Comparison of ENCODE assay signal across 16 cellular contexts in the genomic region with DNA sequence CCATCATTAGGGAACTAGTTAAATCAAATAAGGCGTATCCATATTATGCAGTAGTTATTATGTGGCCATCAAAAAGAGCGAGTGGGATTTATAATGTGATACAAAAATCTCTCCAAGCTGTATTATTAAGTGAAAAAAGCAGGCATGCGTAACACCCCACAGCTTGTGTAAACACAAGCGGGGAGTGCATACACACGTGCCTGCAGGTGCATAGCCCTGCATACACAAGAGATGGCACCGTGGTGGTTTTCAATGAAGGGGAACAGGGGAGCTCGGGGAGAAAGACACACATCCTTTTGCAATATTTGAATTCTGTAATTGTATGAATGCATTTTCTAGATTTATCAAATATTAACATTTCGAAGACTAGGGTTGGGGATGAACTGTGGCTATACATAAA. TPM values are rescaled to one million over a fixed set of nuclear protein-coding genes. Genes with fewer than 3 reads are reported as not detected.
A peak's percentile ranks its signal among the peaks of the same experiment; 100 is the strongest.
DNase-seq lines count a peak whose midpoint lies in the region; ATAC-seq and TF ChIP-seq lines count a peak whose summit lies in the region.
"Had no signal": no experiment of that assay in that cellular context is flagged by ENCODE, and none has a peak within 500 bp of the region (broad histone marks: within the 10 kb centered on the region; RNA-seq: fewer than 3 reads in every experiment).

No MANE protein-coding gene starts in this region.

- no peaks in the 10 kb centered on the region for H3K9me3 ChIP-seq in thoracic aorta
- H3K9me3 ChIP-seq: adrenal gland, mucosa of descending colon, prostate gland, SJSA1, transverse colon had no signal

- H3K27me3 Mint-ChIP-seq in activated T-cell treated with anti-CD3 and anti-CD28 coated beads, Interleukin-2, amount 50 U/mL, for 72 hours (ENCODE audit: low read depth) = peaks cover 37% of the 10 kb centered on the region
- peaks cover 34 to 77% of the 10 kb centered on the region in 2 donors for H3K27me3 Mint-ChIP-seq in effector memory CD8-positive, alpha-beta T cell
- H3K27me3 Mint-ChIP-seq in T-cell = peaks cover 46 to 47% of the 10 kb centered on the region in 2 donors

- DNase-seq in activated T-cell treated with anti-CD3 and anti-CD28 coated beads, Interleukin-2, amount 50 U/mL, for 72 hours = no peak
- DNase-seq in activated T-cell treated with anti-CD3 and anti-CD28 coated beads, Interleukin-2, amount 50 U/mL, for 48 hours = no peak
- DNase-seq in NCI-H345 treated with DMSO at 0.1 percent for 48 hours (lab: John Stamatoyannopoulos, UW; ENCODE audit: unreplicated experiment) = peak; percentile 63
- DNase-seq in effector memory CD8-positive, alpha-beta T cell = no peak
- DNase-seq in thoracic aorta (ENCODE audit: low spot score) = no peak
- DNase-seq in UCSD-AML1 (lab: John Stamatoyannopoulos, UW; ENCODE audit: unreplicated experiment) = no peak
- DNase-seq in T-cell = no peak
- DNase-seq in OCI-M1 (lab: John Stamatoyannopoulos, UW) = no peak
- DNase-seq: erythroblast, head of caudate nucleus, mucosa of descending colon, NCI-H1105, transverse colon had no signal

- H3K4me1 ChIP-seq in thoracic aorta (ENCODE audit: control insufficient read depth in 1 of 2, low read depth in 2 of 2) = peaks cover 13 to 41% of the 10 kb centered on the region in 2 donors
- H3K4me1 ChIP-seq: prostate gland had no signal

- no peaks in the 10 kb centered on the region for H3K27me3 ChIP-seq in thoracic aorta (replicated peaks; ENCODE audit: insufficient read depth)
- H3K27me3 ChIP-seq: adrenal gland, SJSA1, transverse colon had no signal

- POLR2A ChIA-PET in T-cell (lab: Charles Lee) = no interaction called here

- peak overlapping the region; percentile 50 to 76 for H3K4me3 Mint-ChIP-seq in activated T-cell treated with anti-CD3 and anti-CD28 coated beads, Interleukin-2, amount 50 U/mL, for 72 hours
- H3K4me3 Mint-ChIP-seq in effector memory CD8-positive, alpha-beta T cell = peak overlapping the region; percentile 33 to 58
- H3K4me3 Mint-ChIP-seq in T-cell = peak overlapping the region in 1 of 3 donors; percentile 61

- H3K27ac ChIP-seq in thoracic aorta = peak overlapping the region; percentile 96
- H3K27ac ChIP-seq: SJSA1 had no signal

- no peak for ATAC-seq in activated T-cell treated with anti-CD3 and anti-CD28 coated beads, Interleukin-2, amount 50 U/mL, for 72 hours (replicated peaks in 1 of 2)
- no peak for ATAC-seq in effector memory CD8-positive, alpha-beta T cell (replicated peaks)
- no peak for ATAC-seq in thoracic aorta (ENCODE audit: insufficient number of reproducible peaks, low FRiP score, low read depth)
- no peak for ATAC-seq in T-cell (replicated peaks in 1 of 4)
- ATAC-seq: mucosa of descending colon had no signal

- no peaks in the 10 kb centered on the region for H3K36me3 ChIP-seq in thoracic aorta
- H3K36me3 ChIP-seq: adrenal gland, prostate gland, SJSA1, transverse colon had no signal

- H3K4me1 Mint-ChIP-seq in activated T-cell treated with anti-CD3 and anti-CD28 coated beads, Interleukin-2, amount 50 U/mL, for 72 hours (ENCODE audit: low read depth) = no peaks in the 10 kb centered on the region
- peaks cover 0 to 5% of the 10 kb centered on the region in 2 donors for H3K4me1 Mint-ChIP-seq in effector memory CD8-positive, alpha-beta T cell (ENCODE audit: low read depth in 2 of 2)
- peaks cover 4 to 6% (median 4%) of the 10 kb centered on the region in 3 donors for H3K4me1 Mint-ChIP-seq in T-cell

- H3K4me3 ChIP-seq in thoracic aorta = no peak overlapping the region
- H3K4me3 ChIP-seq: mucosa of descending colon, SJSA1 had no signal

- H3K9me3 Mint-ChIP-seq in activated T-cell treated with anti-CD3 and anti-CD28 coated beads, Interleukin-2, amount 50 U/mL, for 72 hours = no peaks in the 10 kb centered on the region
- no peaks in the 10 kb centered on the region for H3K9me3 Mint-ChIP-seq in effector memory CD8-positive, alpha-beta T cell
- no peaks in the 10 kb centered on the region for H3K9me3 Mint-ChIP-seq in T-cell

- no peak for TF ChIP-seq CTCF in thoracic aorta (IDR thresholded peaks at IDR 0.05)

- H3K27ac Mint-ChIP-seq in activated T-cell treated with anti-CD3 and anti-CD28 coated beads, Interleukin-2, amount 50 U/mL, for 72 hours = no peak overlapping the region
- H3K27ac Mint-ChIP-seq in effector memory CD8-positive, alpha-beta T cell = no peak overlapping the region
- H3K27ac Mint-ChIP-seq in T-cell = no peak overlapping the region

- CTCF ChIA-PET in T-cell (lab: Charles Lee) = no interaction called here

- no peaks in the 10 kb centered on the region for H3K36me3 Mint-ChIP-seq in activated T-cell treated with anti-CD3 and anti-CD28 coated beads, Interleukin-2, amount 50 U/mL, for 72 hours (ENCODE audit: insufficient read depth in 2 of 2)
- no peaks in the 10 kb centered on the region for H3K36me3 Mint-ChIP-seq in effector memory CD8-positive, alpha-beta T cell (ENCODE audit: insufficient read depth)
- H3K36me3 Mint-ChIP-seq in T-cell = no peaks in the 10 kb centered on the region

RNA-seq across cellular contexts. Expression of a gene that starts 9.2 kb away (rescaled TPM):
- 1 to 10 TPM; 1.4 to 1.8 TPM for total RNA-seq in activated T-cell treated with anti-CD3 and anti-CD28 coated beads, Interleukin-2, amount 50 U/mL, for 72 hours
- 10 to 100 TPM; 26.4 to 28.4 TPM for total RNA-seq in thoracic aorta
- under 1 TPM; 0.07 to 0.26 (median 0.20) TPM for total RNA-seq in T-cell

RNA-seq across cellular contexts. Expression of a gene that starts 14.7 kb away (rescaled TPM):
- 1 to 10 TPM in 1 of 2 donors, under 1 TPM in 1; 0.88 to 1.3 TPM for total RNA-seq in activated T-cell treated with anti-CD3 and anti-CD28 coated beads, Interleukin-2, amount 50 U/mL, for 72 hours
- total RNA-seq in thoracic aorta (10 to 100 TPM in 1 of 2 donors, 1 to 10 TPM in 1; 5.7 to 24.2 TPM), T-cell (1 to 10 TPM in 1 of 5 donors, under 1 TPM in 3, not detected in 1; 0.25 to 1.1 (median 0.60) TPM)
- total RNA-seq: SJSA1 had no signal

RNA-seq across cellular contexts. Expression of a gene that starts 26.1 kb away (rescaled TPM):
- total RNA-seq in activated T-cell treated with anti-CD3 and anti-CD28 coated beads, Interleukin-2, amount 50 U/mL, for 72 hours = 1 to 10 TPM; 4.0 to 7.3 TPM
- total RNA-seq in thoracic aorta (10 to 100 TPM in 1 of 2 donors, 1 to 10 TPM in 1; 4.5 to 17.3 TPM), T-cell (1 to 10 TPM in 4 of 5 donors, under 1 TPM in 1; 0.91 to 4.0 (median 2.0) TPM)

RNA-seq across cellular contexts. Expression of a gene that starts 26.2 kb away (rescaled TPM):
- total RNA-seq in activated T-cell treated with anti-CD3 and anti-CD28 coated beads, Interleukin-2, amount 50 U/mL, for 72 hours = under 1 TPM in 1 of 2 donors, not detected in 1; 0.19 TPM
- total RNA-seq in thoracic aorta = not detected
- under 1 TPM in 2 of 5 donors, not detected in 3; 0.13 to 0.35 TPM for total RNA-seq in T-cell
- total RNA-seq: transverse colon had no signal

Comparison
In these comparisons a context has a peak if more than half of its experiments do, and no peak if none do; other contexts are left out.
1. RNA of a gene that starts 9.2 kb away (total RNA-seq): 26.4 to 28.4 TPM in thoracic aorta; 1.4 to 1.8 TPM in activated T-cell treated with anti-CD3 and anti-CD28 coated beads, Interleukin-2, amount 50 U/mL, for 72 hours and 0.07 to 0.26 TPM in T-cell; every median in the first group is over 4 times any median in the second.